In genomic region chr18:23998018-23998417, GRCh38 we compare ENCODE assay signal across 15 cellular contexts.
"Had no signal": no experiment of that assay in that cellular context is flagged by ENCODE, and none has a peak within 500 bp of the region (broad histone marks: within the 10 kb centered on the region; RNA-seq: fewer than 3 reads in every experiment).

No MANE protein-coding gene starts in this region.

- ATAC-seq: activated CD4-positive, CD25-positive, alpha-beta regulatory T cell treated with anti-CD3 and anti-CD28 coated beads, Interleukin-2, amount 50 U/mL, for 24 hours; activated T-cell treated with anti-CD3 and anti-CD28 coated beads, Interleukin-2, amount 50 U/mL, for 4 hours; left ventricle myocardium superior; naive thymus-derived CD8-positive, alpha-beta T cell; stimulated activated memory B cell treated with anti-CD40 and anti-IgM and Interleukin-4, amounts not matched to agents 10 μg/mL and 1 μg/mL and 100 μg/mL, for 72 hours had no signal

- H3K4me1 ChIP-seq: colonic mucosa had no signal

- H3K4me3 Mint-ChIP-seq: activated naive CD4-positive, alpha-beta T cell treated with anti-CD3 and anti-CD28 coated beads, Interleukin-2, amount 50 U/mL, for 24 hours; activated T-cell treated with anti-CD3 and anti-CD28 coated beads, Interleukin-2, amount 50 U/mL, for 4 hours; naive thymus-derived CD8-positive, alpha-beta T cell; stimulated activated memory B cell treated with anti-CD40 and anti-IgM and Interleukin-4, amounts not matched to agents 10 μg/mL and 1 μg/mL and 100 μg/mL, for 72 hours had no signal

- H3K27me3 Mint-ChIP-seq: activated naive CD4-positive, alpha-beta T cell treated with anti-CD3 and anti-CD28 coated beads, Interleukin-2, amount 50 U/mL, for 24 hours; naive thymus-derived CD8-positive, alpha-beta T cell; stimulated activated memory B cell treated with anti-CD40 and anti-IgM and Interleukin-4, amounts not matched to agents 10 μg/mL and 1 μg/mL and 100 μg/mL, for 72 hours had no signal

- H3K27me3 ChIP-seq: colonic mucosa, esophagus squamous epithelium, neutrophil, thyroid gland had no signal

- H3K36me3 Mint-ChIP-seq: activated naive CD4-positive, alpha-beta T cell treated with anti-CD3 and anti-CD28 coated beads, Interleukin-2, amount 50 U/mL, for 24 hours; naive thymus-derived CD8-positive, alpha-beta T cell; stimulated activated memory B cell treated with anti-CD40 and anti-IgM and Interleukin-4, amounts not matched to agents 10 μg/mL and 1 μg/mL and 100 μg/mL, for 72 hours had no signal

- H3K36me3 ChIP-seq: colonic mucosa, esophagus squamous epithelium, neutrophil, thyroid gland had no signal

- H3K9me3 Mint-ChIP-seq: activated naive CD4-positive, alpha-beta T cell treated with anti-CD3 and anti-CD28 coated beads, Interleukin-2, amount 50 U/mL, for 24 hours; activated T-cell treated with anti-CD3 and anti-CD28 coated beads, Interleukin-2, amount 50 U/mL, for 4 hours; stimulated activated memory B cell treated with anti-CD40 and anti-IgM and Interleukin-4, amounts not matched to agents 10 μg/mL and 1 μg/mL and 100 μg/mL, for 72 hours had no signal

- H3K27ac Mint-ChIP-seq: activated naive CD4-positive, alpha-beta T cell treated with anti-CD3 and anti-CD28 coated beads, Interleukin-2, amount 50 U/mL, for 24 hours; stimulated activated memory B cell treated with anti-CD40 and anti-IgM and Interleukin-4, amounts not matched to agents 10 μg/mL and 1 μg/mL and 100 μg/mL, for 72 hours had no signal

- H3K27ac ChIP-seq: colonic mucosa, neutrophil, thyroid gland had no signal

- H3K4me3 ChIP-seq: colonic mucosa, esophagus squamous epithelium, thyroid gland had no signal

- DNase-seq: activated effector memory CD4-positive, alpha-beta T cell treated with anti-CD3 and anti-CD28 coated beads, Interleukin-2, amount 50 U/mL, for 16 hours; activated T-cell treated with anti-CD3 and anti-CD28 coated beads, Interleukin-2, amount 50 U/mL, for 4 hours; esophagus squamous epithelium; left ventricle myocardium superior; mesenchymal stem cell; naive thymus-derived CD8-positive, alpha-beta T cell; stimulated activated CD4-positive, alpha-beta T cell treated with anti-CD3 and anti-CD28 coated beads, Interleukin-12 subunit alpha, Interleukin-12 subunit beta, amount 100 ng/mL, for 4 hours; stimulated activated CD4-positive, alpha-beta T cell treated with anti-CD3 and anti-CD28 coated beads, Interleukin-2, amount 100 ng/mL, for 24 hours; T-helper 9 cell had no signal

- H3K9me3 ChIP-seq: colonic mucosa, esophagus squamous epithelium, neutrophil, thyroid gland had no signal
